Comparison of ENCODE assay signal across 8 cellular contexts in the genomic region with DNA sequence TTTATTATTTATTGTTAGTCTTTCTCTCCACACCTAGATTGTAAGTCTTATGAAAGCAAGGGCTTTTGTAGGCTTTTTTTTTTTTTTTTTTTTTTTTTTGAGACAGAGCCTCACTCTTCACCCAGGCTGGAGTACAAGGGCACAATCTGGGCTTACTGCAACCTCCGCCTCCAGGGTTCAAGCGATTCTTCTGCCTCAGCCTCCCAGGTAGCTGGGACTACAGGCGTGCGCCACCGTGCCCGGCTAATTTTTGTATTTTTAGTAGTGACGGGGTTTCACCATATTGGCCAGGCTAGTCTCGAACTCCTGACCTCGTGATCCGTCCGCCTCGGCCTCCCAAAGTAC. TPM values are rescaled to one million over a fixed set of nuclear protein-coding genes. Genes with fewer than 3 reads are reported as not detected.
A peak's percentile ranks its signal among the peaks of the same experiment; 100 is the strongest.
DNase-seq lines count a peak whose midpoint lies in the region; ATAC-seq and TF ChIP-seq lines count a peak whose summit lies in the region.
"Not testable (repeated sequence)": the region's sequence is repeated elsewhere in the genome, so short reads cannot be mapped to it uniquely, and the experiment has no call there.
"Had no signal": no experiment of that assay in that cellular context is flagged by ENCODE, and none has a peak within 500 bp of the region (broad histone marks: within the 10 kb centered on the region; RNA-seq: fewer than 3 reads in every experiment).

No MANE protein-coding gene starts in this region.

- H3K36me3 Mint-ChIP-seq in activated T-cell treated with anti-CD3 and anti-CD28 coated beads, Interleukin-2, amount 50 U/mL, for 4 hours (ENCODE audit: insufficient read depth) = peaks cover 12% of the 10 kb centered on the region
- H3K36me3 Mint-ChIP-seq in central memory CD8-positive, alpha-beta T cell (ENCODE audit: insufficient read depth); glutamatergic neuron (ENCODE audit: unreplicated experiment); naive B cell: not testable (repeated sequence)

- intact Hi-C loops in Panc1 (cut with micrococcal nuclease; ENCODE audit: unreplicated experiment) = not testable (repeated sequence)

- H3K36me3 ChIP-seq in Panc1 (ENCODE audit: control insufficient read depth, insufficient read depth, low read length); skeletal muscle satellite cell (ENCODE audit: insufficient read depth, low read length): not testable (repeated sequence)

- CTCF ChIA-PET in Panc1 (lab: Charles Lee) = interaction anchor here (1.1 kb wide), 1 partner anchor 57 kb away, joined by 10 read pairs; no protein-coding TSS in a partner anchor

- H3K27me3 ChIP-seq in Panc1 (ENCODE audit: control insufficient read depth, insufficient read depth, low read length); skeletal muscle satellite cell (ENCODE audit: control insufficient read depth, insufficient read depth, low read length): not testable (repeated sequence)

- in situ Hi-C loops in Panc1 (cut with HindIII; ENCODE audit: low pct_unique_long_range_greater_than_20kb, low sequenced_read_pairs) = loop anchor here (10.0 kb wide), 1 partner anchor 81 kb away; the partner anchor contains the start of gene TATDN2

- not testable (repeated sequence) for H3K9me3 ChIP-seq in Panc1 (ENCODE audit: control insufficient read depth, insufficient read depth, low read depth, low read length); skeletal muscle satellite cell (replicated peaks; ENCODE audit: low read length)

- not testable (repeated sequence) for TF ChIP-seq CTCF in GM12865 (IDR thresholded peaks at IDR 0.05; ENCODE audit: insufficient read depth, low read depth, low read length, missing control alignments); Panc1 (IDR thresholded peaks at IDR 0.05); glutamatergic neuron (IDR thresholded peaks at IDR 0.05; ENCODE audit: partially characterized antibody, unreplicated experiment)

- POLR2A ChIA-PET in Panc1 (lab: Charles Lee) = not testable (repeated sequence)

- H3K9me3 Mint-ChIP-seq in activated T-cell treated with anti-CD3 and anti-CD28 coated beads, Interleukin-2, amount 50 U/mL, for 4 hours; central memory CD8-positive, alpha-beta T cell; glutamatergic neuron (ENCODE audit: unreplicated experiment); naive B cell: not testable (repeated sequence)

- not testable (repeated sequence) for H3K27ac Mint-ChIP-seq in central memory CD8-positive, alpha-beta T cell (ENCODE audit: low read depth); glutamatergic neuron (ENCODE audit: unreplicated experiment)
- peak overlapping the region in 2 of 6 donors; percentile 53 to 67 for H3K27ac Mint-ChIP-seq in naive B cell

- peaks cover 23% of the 10 kb centered on the region for H3K4me1 Mint-ChIP-seq in activated T-cell treated with anti-CD3 and anti-CD28 coated beads, Interleukin-2, amount 50 U/mL, for 4 hours (ENCODE audit: low read depth)
- not testable (repeated sequence) for H3K4me1 Mint-ChIP-seq in central memory CD8-positive, alpha-beta T cell; glutamatergic neuron (ENCODE audit: low read depth, unreplicated experiment)
- H3K4me1 Mint-ChIP-seq in naive B cell = peaks cover 13 to 55% (median 18%) of the 10 kb centered on the region in 3 donors

- H3K27ac ChIP-seq in Panc1 (ENCODE audit: low read length) = not testable (repeated sequence)

- H3K4me3 Mint-ChIP-seq in activated T-cell treated with anti-CD3 and anti-CD28 coated beads, Interleukin-2, amount 50 U/mL, for 4 hours = peak overlapping the region; percentile 78
- peak overlapping the region; percentile 71 for H3K4me3 Mint-ChIP-seq in central memory CD8-positive, alpha-beta T cell
- H3K4me3 Mint-ChIP-seq in glutamatergic neuron (ENCODE audit: unreplicated experiment) = peak overlapping the region; percentile 69
- H3K4me3 Mint-ChIP-seq in naive B cell = peak overlapping the region; percentile 65 to 92 (median 82)

- not testable (repeated sequence) for ATAC-seq in Panc1; activated T-cell treated with anti-CD3 and anti-CD28 coated beads, Interleukin-2, amount 50 U/mL, for 4 hours; central memory CD8-positive, alpha-beta T cell (replicated peaks; ENCODE audit: extremely low read depth, poor library complexity, severe bottlenecking); naive B cell (ENCODE audit: low read depth in 2 of 2)

- not testable (repeated sequence) for BruUV-seq in Panc1 (replicated peaks; lab: Mats Ljungman, UMichigan)

- peak overlapping the region; percentile 84 for H3K4me3 ChIP-seq in GM12865 (ENCODE audit: low read depth, low read length)
- peak overlapping the region; percentile 66 to 80 for H3K4me3 ChIP-seq in Panc1 (ENCODE audit: low read depth in 2 of 2, low read length in 2 of 2)
- H3K4me3 ChIP-seq in skeletal muscle satellite cell (ENCODE audit: low read length) = peak overlapping the region; percentile 99

- H3K27me3 Mint-ChIP-seq in activated T-cell treated with anti-CD3 and anti-CD28 coated beads, Interleukin-2, amount 50 U/mL, for 4 hours (ENCODE audit: low read depth); central memory CD8-positive, alpha-beta T cell; glutamatergic neuron (ENCODE audit: unreplicated experiment); naive B cell: not testable (repeated sequence)

- peaks cover 11% of the 10 kb centered on the region for H3K4me1 ChIP-seq in Panc1 (ENCODE audit: control insufficient read depth, insufficient read depth, low read length)
- H3K4me1 ChIP-seq in skeletal muscle satellite cell (ENCODE audit: control insufficient read depth, insufficient read depth, low read length) = not testable (repeated sequence)

- peak overlapping the region; percentile 97 for H3K4me2 ChIP-seq in skeletal muscle satellite cell (ENCODE audit: low read length)

- DNase-seq in GM12865 (ENCODE audit: low read depth); Panc1 (ENCODE audit: low read depth, low spot score); activated T-cell treated with anti-CD3 and anti-CD28 coated beads, Interleukin-2, amount 50 U/mL, for 4 hours; central memory CD8-positive, alpha-beta T cell (ENCODE audit: low spot score in 2 of 2); glutamatergic neuron; naive B cell: not testable (repeated sequence)

- peak overlapping the region; percentile 91 for H3K9ac ChIP-seq in skeletal muscle satellite cell (ENCODE audit: low read depth, low read length)

RNA-seq across cellular contexts. Expression of gene IRAK2, which starts 0.5 kb away (rescaled TPM):
- total RNA-seq in Panc1 (2021; ENCODE audit: unreplicated experiment) (25.1 TPM), glutamatergic neuron (ENCODE audit: unreplicated experiment) (0.20 TPM)
- polyA plus RNA-seq in Panc1 (2012; ENCODE audit: insufficient read length) = 15.8 TPM
- 1 to 10 TPM; 2.1 to 3.8 (median 3.0) TPM for total RNA-seq in activated T-cell treated with anti-CD3 and anti-CD28 coated beads, Interleukin-2, amount 50 U/mL, for 4 hours
- 10 to 100 TPM in 3 of 6 donors, 1 to 10 TPM in 3; 8.2 to 12.6 (median 10.1) TPM for polyA plus RNA-seq in naive B cell (ENCODE audit: low read depth in 6 of 6)
- total RNA-seq in skeletal muscle satellite cell (2012; rRNA removed) = 10.9 and 15.7 TPM in 2 replicates

RNA-seq across cellular contexts. Expression of gene VHL, which starts 22.6 kb away (rescaled TPM):
- 47.1 TPM for total RNA-seq in Panc1 (2021; ENCODE audit: unreplicated experiment)
- polyA plus RNA-seq in Panc1 (2012; ENCODE audit: insufficient read length) = 28.1 TPM
- total RNA-seq in activated T-cell treated with anti-CD3 and anti-CD28 coated beads, Interleukin-2, amount 50 U/mL, for 4 hours = 10 to 100 TPM; 29.6 to 32.7 (median 30.4) TPM
- 69.2 TPM for total RNA-seq in glutamatergic neuron (ENCODE audit: unreplicated experiment)
- polyA plus RNA-seq in naive B cell (ENCODE audit: low read depth in 6 of 6) = 10 to 100 TPM; 10.2 to 46.5 (median 21.4) TPM
- 22.5 and 29.4 TPM in 2 replicates for total RNA-seq in skeletal muscle satellite cell (2012; rRNA removed)

RNA-seq across cellular contexts. Expression of gene BRK1, which starts 48.7 kb away (rescaled TPM):
- total RNA-seq in Panc1 (2021; ENCODE audit: unreplicated experiment) (81.9 TPM), glutamatergic neuron (ENCODE audit: unreplicated experiment) (126 TPM)
- 95.4 TPM for polyA plus RNA-seq in Panc1 (2012; ENCODE audit: insufficient read length)
- 100 to 1,000 TPM in 1 of 3 donors, 10 to 100 TPM in 2; 93.5 to 104 (median 96.6) TPM for total RNA-seq in activated T-cell treated with anti-CD3 and anti-CD28 coated beads, Interleukin-2, amount 50 U/mL, for 4 hours
- polyA plus RNA-seq in naive B cell (ENCODE audit: low read depth in 6 of 6) = 100 to 1,000 TPM; 274 to 374 (median 312) TPM
- 89.5 and 114 TPM in 2 replicates for total RNA-seq in skeletal muscle satellite cell (2012; rRNA removed)

RNA-seq across cellular contexts. Expression of gene FANCD2OS, which starts 56.1 kb away (rescaled TPM):
- total RNA-seq in Panc1 (2021; ENCODE audit: unreplicated experiment) (not detected), glutamatergic neuron (ENCODE audit: unreplicated experiment) (not detected)
- polyA plus RNA-seq in Panc1 (2012; ENCODE audit: insufficient read length) = not detected
- not detected for total RNA-seq in activated T-cell treated with anti-CD3 and anti-CD28 coated beads, Interleukin-2, amount 50 U/mL, for 4 hours
- polyA plus RNA-seq in naive B cell (ENCODE audit: low read depth in 6 of 6) = 1 to 10 TPM in 1 of 6 donors, not detected in 5; 1.0 TPM
- total RNA-seq in skeletal muscle satellite cell (2012; rRNA removed) = not detected in 2 replicates
- total RNA-seq: pancreas had no signal
- polyA plus RNA-seq: pancreas had no signal
